ENCODE assay signal across 29 cellular contexts in the genomic region with DNA sequence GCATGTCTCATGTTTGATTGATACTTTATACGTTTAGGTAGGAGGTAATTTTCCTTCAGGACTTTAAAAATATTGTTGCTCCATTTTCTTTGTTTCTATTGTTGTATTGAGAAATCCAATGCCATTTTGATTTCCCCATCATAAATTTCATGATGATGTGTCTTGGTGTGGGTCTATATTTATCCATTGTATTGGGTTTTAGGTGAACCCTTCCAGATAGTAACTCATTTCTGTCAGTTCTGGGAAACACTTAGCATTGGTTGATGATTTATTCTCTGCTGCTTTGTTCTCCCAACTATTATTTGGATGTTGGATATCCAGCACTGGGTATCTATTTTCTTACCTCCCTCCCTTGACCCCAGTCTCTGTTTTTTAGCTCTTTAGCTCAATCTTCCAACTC.
"Had no signal": no experiment of that assay in that cellular context is flagged by ENCODE, and none has a peak within 500 bp of the region (broad histone marks: within the 10 kb centered on the region; RNA-seq: fewer than 3 reads in every experiment).

No MANE protein-coding gene starts in this region.

- H3K27ac ChIP-seq: neutrophil, pancreas, prostate gland, right lobe of liver, sigmoid colon, suprapubic skin, testis, tibial artery, transverse colon, upper lobe of right lung, uterus had no signal

- H3K4me3 Mint-ChIP-seq: naive thymus-derived CD4-positive, alpha-beta T cell; natural killer cell; nephron; neural crest cell; stimulated activated memory B cell treated with anti-CD40 and anti-IgM and Interleukin-4, amounts not matched to agents 10 μg/mL and 1 μg/mL and 100 μg/mL, for 72 hours; stimulated activated naive CD8-positive, alpha-beta T cell treated with anti-CD3 and anti-CD28 coated beads, Interleukin-15, amount 100 ng/mL, for 72 hours; type B pancreatic cell had no signal

- ATAC-seq: naive thymus-derived CD4-positive, alpha-beta T cell; natural killer cell; pancreas; right cardiac atrium; right lobe of liver; stimulated activated memory B cell treated with anti-CD40 and anti-IgM and Interleukin-4, amounts not matched to agents 10 μg/mL and 1 μg/mL and 100 μg/mL, for 72 hours; stimulated activated naive CD8-positive, alpha-beta T cell treated with anti-CD3 and anti-CD28 coated beads, Interleukin-15, amount 100 ng/mL, for 72 hours; stimulated activated naive CD8-positive, alpha-beta T cell treated with anti-CD3 and anti-CD28 coated beads, Interleukin-15, Interleukin-2, amounts not matched to agents 100 U/mL and 50 U/mL, for 24 hours; upper lobe of right lung had no signal

- H3K4me1 Mint-ChIP-seq: nephron, neural crest cell had no signal

- H3K9me3 ChIP-seq: neutrophil, pancreas, prostate gland, right lobe of liver, sigmoid colon, suprapubic skin, testis, upper lobe of right lung, uterus had no signal

- H3K4me3 ChIP-seq: pancreas, prostate gland, right lobe of liver, sigmoid colon, suprapubic skin, testis, tibial artery, transverse colon, upper lobe of right lung, uterus had no signal

- H3K27me3 ChIP-seq: neutrophil, pancreas, right lobe of liver, sigmoid colon, suprapubic skin, testis, tibial artery, transverse colon, upper lobe of right lung, uterus had no signal

- H3K27ac Mint-ChIP-seq: natural killer cell; nephron; stimulated activated memory B cell treated with anti-CD40 and anti-IgM and Interleukin-4, amounts not matched to agents 10 μg/mL and 1 μg/mL and 100 μg/mL, for 72 hours; stimulated activated naive CD8-positive, alpha-beta T cell treated with anti-CD3 and anti-CD28 coated beads, Interleukin-15, amount 100 ng/mL, for 72 hours; type B pancreatic cell had no signal

- H3K27me3 Mint-ChIP-seq: naive thymus-derived CD4-positive, alpha-beta T cell; stimulated activated memory B cell treated with anti-CD40 and anti-IgM and Interleukin-4, amounts not matched to agents 10 μg/mL and 1 μg/mL and 100 μg/mL, for 72 hours; stimulated activated naive CD8-positive, alpha-beta T cell treated with anti-CD3 and anti-CD28 coated beads, Interleukin-15, amount 100 ng/mL, for 72 hours; type B pancreatic cell had no signal

- H3K36me3 ChIP-seq: uterus had no signal

- DNase-seq: naive thymus-derived CD4-positive, alpha-beta T cell; natural killer cell; nucleus accumbens; pancreas; right cardiac atrium; right lobe of liver; sigmoid colon; small intestine; stimulated activated CD4-positive, alpha-beta T cell treated with anti-CD3 and anti-CD28 coated beads, Interleukin-15, amount 100 ng/mL, for 24 hours; stimulated activated CD4-positive, alpha-beta T cell treated with anti-CD3 and anti-CD28 coated beads, Interleukin-2, amount 100 ng/mL, for 24 hours; stimulated activated CD4-positive, alpha-beta T cell treated with anti-CD3 and anti-CD28 coated beads, Interleukin-2, amount 100 ng/mL, for 48 hours; stimulated activated CD4-positive, alpha-beta T cell treated with anti-CD3 and anti-CD28 coated beads, Interleukin-4, amount 100 ng/mL, for 4 hours; stimulated activated CD8-positive, alpha-beta memory T cell treated with anti-CD3 and anti-CD28 coated beads, Interleukin-4, amount 100 ng/mL, for 48 hours; stimulated activated naive CD4-positive, alpha-beta T cell; stimulated activated naive CD8-positive, alpha-beta T cell treated with anti-CD3 and anti-CD28 coated beads, Interleukin-15, amount 100 ng/mL, for 72 hours; stimulated activated naive CD8-positive, alpha-beta T cell treated with anti-CD3 and anti-CD28 coated beads, Interleukin-15, Interleukin-2, amounts not matched to agents 100 U/mL and 50 U/mL, for 24 hours; substantia nigra; testis; tibial artery; transverse colon; upper lobe of right lung; uterus had no signal

- H3K4me1 ChIP-seq: pancreas, right lobe of liver, sigmoid colon, suprapubic skin, testis, tibial artery, transverse colon, upper lobe of right lung, uterus had no signal
